ENCODE assay signal across 1 cellular context in the genomic region with DNA sequence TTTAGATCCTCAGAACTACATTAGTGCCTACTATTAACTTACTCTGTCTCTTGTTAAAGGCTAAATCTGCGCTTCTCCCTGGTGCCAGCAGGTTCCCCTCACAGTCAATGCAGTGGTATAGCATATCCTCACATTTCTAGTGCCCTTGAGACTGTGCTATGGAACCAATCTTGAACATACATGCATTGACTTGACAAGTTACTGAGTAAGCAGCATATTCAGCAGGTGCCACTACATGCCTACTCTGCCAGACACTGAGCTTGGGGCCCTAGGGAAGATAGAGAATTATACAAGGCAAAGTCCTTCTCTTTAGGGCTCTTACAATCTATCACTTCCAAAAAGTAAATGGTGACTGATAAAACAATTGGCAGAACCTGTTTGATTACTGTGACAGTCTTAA.
TF ChIP-seq lines count a peak whose summit lies in the region.

No MANE protein-coding gene starts in this region.

TF ChIP-seq in A549, 52 proteins besides CTCF, POLR2A, EP300 and RAD21 (continued from another document):
- no peak for TF ChIP-seq PBX3 (IDR thresholded peaks at IDR 0.05)
- no peak for TF ChIP-seq TP53 (CRISPR knock-in tag; IDR thresholded peaks at IDR 0.05)
- no peak for TF ChIP-seq RARB (CRISPR knock-in tag; IDR thresholded peaks at IDR 0.05)
